ENCODE assay signal across 10 cellular contexts in the genomic region with DNA sequence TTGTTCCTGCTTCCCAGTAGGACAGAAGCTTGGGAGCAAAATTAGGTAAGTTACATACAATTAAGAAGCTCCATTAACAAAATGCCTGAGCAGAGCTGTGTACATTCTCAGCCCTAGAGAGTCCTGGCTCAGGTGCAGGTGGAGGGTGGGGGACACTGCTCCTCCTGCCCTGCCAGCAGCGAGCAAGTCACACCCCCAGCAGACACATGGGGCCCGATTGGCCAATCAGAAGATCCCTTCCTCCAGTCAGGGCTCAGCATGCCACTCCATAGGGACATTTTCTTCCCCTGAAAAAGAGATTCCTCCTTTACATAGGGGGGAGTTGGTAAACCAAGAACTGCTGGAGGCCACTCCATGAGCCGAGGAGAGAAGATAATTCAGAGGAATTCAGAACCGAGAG.
DNase-seq lines count a peak whose midpoint lies in the region; ATAC-seq, FAIRE-seq and TF ChIP-seq lines count a peak whose summit lies in the region.
"Had no signal": no experiment of that assay in that cellular context is flagged by ENCODE, and none has a peak within 500 bp of the region (broad histone marks: within the 10 kb centered on the region; RNA-seq: fewer than 3 reads in every experiment).

No MANE protein-coding gene starts in this region.

- POLR2A ChIA-PET in K562 (lab: Yijun Ruan, JAX) = interaction anchor here (0.6 to 1.3 kb wide), 2 partner anchors 7 to 534 kb away, joined by 3 to 5 read pairs; no protein-coding TSS in a partner anchor
- POLR2A ChIA-PET in GM10248 (lab: Yijun Ruan, JAX) = no interaction called here

- peak; percentile 18 for DNase-seq in DMS53 treated with DMSO at 0.1 percent for 48 hours (lab: John Stamatoyannopoulos, UW; ENCODE audit: unreplicated experiment)
- DNase-seq in NCI-H1436 treated with DMSO at 0.1 percent for 48 hours (lab: John Stamatoyannopoulos, UW) = peak; percentile 54
- peak; percentile 26 to 79 (median 71) for DNase-seq in K562 (ENCODE audit: extremely low read depth in 1 of 4, low spot score in 3 of 4)
- DNase-seq in lung (ENCODE audit: low spot score) = peak; percentile 70
- no peak for DNase-seq in effector CD4-positive, alpha-beta T cell
- DNase-seq in activated gamma-delta T cell (lab: John Stamatoyannopoulos, UW) = no peak
- no peak for DNase-seq in GM10248 (ENCODE audit: extremely low spot score)
- DNase-seq: GM23248 had no signal

- CTCF ChIA-PET in K562 (lab: Yijun Ruan, JAX; ENCODE audit: low intra/inter-chr PET ratio) = no interaction called here
- CTCF ChIA-PET in GM10248 (lab: Yijun Ruan, JAX) = interaction anchor here (1.1 kb wide), 1 partner anchor 23 kb away, joined by 3 read pairs; no protein-coding TSS in a partner anchor

- H3K9ac ChIP-seq in K562 (ENCODE audit: insufficient read depth in 1 of 2, low read depth in 2 of 2, low read length in 2 of 2) = no peak overlapping the region
- H3K9ac ChIP-seq: GM23248 had no signal

- TF ChIP-seq EP300 in K562 (IDR thresholded peaks at IDR 0.05; ENCODE audit: low read length) = no peak

- no peaks in the 10 kb centered on the region for H3K36me3 ChIP-seq in K562 (ENCODE audit: control insufficient read depth, insufficient read depth, low read length)
- H3K36me3 ChIP-seq in lung (ENCODE audit: control insufficient read depth in 2 of 2, insufficient read depth in 2 of 2, low read length in 2 of 2) = no peaks in the 10 kb centered on the region

- intact Hi-C loops in K562 (cut with micrococcal nuclease) = no loop called here

- no peaks in the 10 kb centered on the region for H3K9me1 ChIP-seq in K562 (ENCODE audit: control insufficient read depth, insufficient read depth, low read length)

- no peak overlapping the region for H3K27ac ChIP-seq in K562 (ENCODE audit: extremely low read depth, low read depth, low read length)
- peak overlapping the region in 1 of 2 donors; percentile 33 for H3K27ac ChIP-seq in lung (ENCODE audit: low read depth in 1 of 2, low read length in 1 of 2)
- H3K27ac ChIP-seq: GM23248, VCaP had no signal

- peaks cover 0 to 4% of the 10 kb centered on the region in 2 experiments; a peak in 1 of 5 replicates for H3K4me1 ChIP-seq in K562 (replicated peaks in 1 of 2; ENCODE audit: control insufficient read depth in 2 of 2, insufficient read depth in 2 of 2, low read length in 2 of 2)
- peaks cover 0 to 4% of the 10 kb centered on the region in 2 donors for H3K4me1 ChIP-seq in lung (ENCODE audit: control insufficient read depth in 2 of 2, insufficient read depth in 2 of 2, low read length in 2 of 2)

- 11% methylated on average over 4 of the region's 4 CpGs for WGBS in K562 (ENCODE audit: insufficient coverage, low coverage, missing lambda C conversion rate)
- 37 to 49% methylated on average over 4 of the region's 4 CpGs for WGBS in lung, 2 donors

- TF ChIP-seq CTCF in K562 (IDR thresholded peaks at IDR 0.05 in 2 of 3, conservative IDR thresholded peaks at IDR 0.05 in 1 of 3; ENCODE audit: insufficient read depth in 2 of 3, low read depth in 1 of 3, low read length in 3 of 3) = no peak
- no peak for TF ChIP-seq CTCF in lung (IDR thresholded peaks at IDR 0.05; ENCODE audit: control extremely low read depth, extremely low read depth)
- no peak for TF ChIP-seq CTCF in GM10248 (IDR thresholded peaks at IDR 0.05; ENCODE audit: control extremely low read depth, extremely low read depth, low read depth, missing control alignments)

- no peak overlapping the region; the same call in none of the 2 replicates for H3K4me2 ChIP-seq in K562 (ENCODE audit: insufficient read depth, low read length)

- H3K27me3 ChIP-seq in K562 (ENCODE audit: control insufficient read depth in 2 of 2, insufficient read depth in 2 of 2, low read length in 2 of 2) = peaks cover 2 to 24% of the 10 kb centered on the region in 2 experiments; a peak in 4 of 5 replicates
- H3K27me3 ChIP-seq in lung (ENCODE audit: control insufficient read depth, insufficient read depth) = no peaks in the 10 kb centered on the region

- ATAC-seq in K562 (peak; percentile 97), lung (ENCODE audit: insufficient read depth, low FRiP score) (peak; percentile 78), HG03039 (IDR thresholded peaks at IDR 0.05; ENCODE audit: unreplicated experiment) (no peak)

- no peak for TF ChIP-seq POLR2A in K562 (conservative IDR thresholded peaks at IDR 0.05)

- peak; percentile 52 for FAIRE-seq in K562 (lab: Jason Lieb, UNC)

- peak overlapping the region; percentile 70 for H2AFZ ChIP-seq in K562 (ENCODE audit: low read depth, low read length)
- H2AFZ ChIP-seq: GM23248 had no signal

- H3K79me2 ChIP-seq in K562 (ENCODE audit: control insufficient read depth, insufficient read depth, low read length) = no peaks in the 10 kb centered on the region

- BruUV-seq in K562 (replicated peaks; lab: Mats Ljungman, UMichigan) = no TSS peak

- no peak for TF ChIP-seq RAD21 in K562 (CRISPR knock-in tag; conservative IDR thresholded peaks at IDR 0.05 in 1 of 2, IDR thresholded peaks at IDR 0.05 in 1 of 2)

- H4K20me1 ChIP-seq in K562 (replicated peaks; ENCODE audit: control insufficient read depth, insufficient read depth, low read length) = no peaks in the 10 kb centered on the region

- in situ Hi-C loops in K562 (cut with MboI) = no loop called here

- H3K9me3 ChIP-seq in K562 (replicated peaks; ENCODE audit: control insufficient read depth, insufficient read depth, low read depth, low read length) = no peaks in the 10 kb centered on the region
- no peaks in the 10 kb centered on the region for H3K9me3 ChIP-seq in lung (ENCODE audit: control insufficient read depth in 2 of 2, insufficient read depth in 1 of 2, low read length in 1 of 2)

- H3K4me3 ChIP-seq in K562 = no peak overlapping the region
- no peak overlapping the region for H3K4me3 ChIP-seq in lung
- H3K4me3 ChIP-seq: GM23248 had no signal

TF ChIP-seq in K562, 482 proteins besides CTCF, POLR2A, EP300 and RAD21:
- TF ChIP-seq ZNF695 (CRISPR knock-in tag; IDR thresholded peaks at IDR 0.05) (no peak), KAT8 (IDR thresholded peaks at IDR 0.05; ENCODE audit: low read depth) (no peak), RAD51 (IDR thresholded peaks at IDR 0.05; ENCODE audit: borderline replicate concordance, low read depth) (peak; percentile 61; the same call in 1 of the 2 replicates)
- TF ChIP-seq, protein P1, sequence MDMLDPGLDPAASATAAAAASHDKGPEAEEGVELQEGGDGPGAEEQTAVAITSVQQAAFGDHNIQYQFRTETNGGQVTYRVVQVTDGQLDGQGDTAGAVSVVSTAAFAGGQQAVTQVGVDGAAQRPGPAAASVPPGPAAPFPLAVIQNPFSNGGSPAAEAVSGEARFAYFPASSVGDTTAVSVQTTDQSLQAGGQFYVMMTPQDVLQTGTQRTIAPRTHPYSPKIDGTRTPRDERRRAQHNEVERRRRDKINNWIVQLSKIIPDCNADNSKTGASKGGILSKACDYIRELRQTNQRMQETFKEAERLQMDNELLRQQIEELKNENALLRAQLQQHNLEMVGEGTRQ (CRISPR knock-in tag; IDR thresholded peaks at IDR 0.05) = peak; percentile 79
- TF ChIP-seq, protein P2, sequence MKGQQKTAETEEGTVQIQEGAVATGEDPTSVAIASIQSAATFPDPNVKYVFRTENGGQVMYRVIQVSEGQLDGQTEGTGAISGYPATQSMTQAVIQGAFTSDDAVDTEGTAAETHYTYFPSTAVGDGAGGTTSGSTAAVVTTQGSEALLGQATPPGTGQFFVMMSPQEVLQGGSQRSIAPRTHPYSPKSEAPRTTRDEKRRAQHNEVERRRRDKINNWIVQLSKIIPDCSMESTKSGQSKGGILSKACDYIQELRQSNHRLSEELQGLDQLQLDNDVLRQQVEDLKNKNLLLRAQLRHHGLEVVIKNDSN (CRISPR knock-in tag; IDR thresholded peaks at IDR 0.05) = peak; percentile 78
TF ChIP-seq in K562: peak in this region for 3.

Comparison
In these comparisons a context has a peak if more than half of its experiments do, and no peak if none do; other contexts are left out.
1. DNase-seq: peak in DMS53 treated with DMSO at 0.1 percent for 48 hours (single experiment), NCI-H1436 treated with DMSO at 0.1 percent for 48 hours (single experiment), K562 (4 of 4) and lung (single experiment); none in effector CD4-positive, alpha-beta T cell (single experiment), activated gamma-delta T cell (single experiment) and GM10248 (single experiment).